Comparison of ENCODE assay signal across 8 cellular contexts in genomic region chr3:4980229-4981159, GRCh38. TPM values are rescaled to one million over a fixed set of nuclear protein-coding genes. Genes with fewer than 3 reads are reported as not detected.
A peak's percentile ranks its signal among the peaks of the same experiment; 100 is the strongest.
DNase-seq lines count a peak whose midpoint lies in the region; ATAC-seq and TF ChIP-seq lines count a peak whose summit lies in the region.

No MANE protein-coding gene starts in this region.

- intact Hi-C loops in left colon (cut with DNase I, micrococcal nuclease) = no loop called here

- TF ChIP-seq CTCF in choroid plexus epithelial cell (conservative IDR thresholded peaks at IDR 0.05; ENCODE audit: low read depth, low read length) = peak; percentile 96

- ATAC-seq in HG02763 (IDR thresholded peaks at IDR 0.05; ENCODE audit: unreplicated experiment) (peak; percentile 11), left colon (peak; percentile 24), GM21737 (IDR thresholded peaks at IDR 0.05; ENCODE audit: unreplicated experiment) (no peak)

- peak overlapping the region; percentile 99 for H3K4me3 ChIP-seq in choroid plexus epithelial cell (ENCODE audit: low read depth, low read length)

- DNase-seq in EH (ENCODE audit: low read depth) (peak; percentile 95), NCI-H510A treated with DMSO at 0.1 percent for 48 hours (lab: John Stamatoyannopoulos, UW) (peak; percentile 76), choroid plexus epithelial cell (ENCODE audit: low read depth) (peak; percentile 94), left colon (peak; percentile 91 to 96)
- peak; percentile 96 for DNase-seq in activated CD4-positive, alpha-beta T cell treated with anti-CD3 and anti-CD28 coated beads for 48 hours
- peak; percentile 77 to 88 (median 83) for DNase-seq in stimulated activated CD4-positive, alpha-beta T cell treated with anti-CD3 and anti-CD28 coated beads, Interleukin-1b, Interleukin-23, amount 100 ng/mL, for 24 hours (ENCODE audit: low read depth in 4 of 4, low spot score in 1 of 4)

RNA-seq across cellular contexts. Expression of gene BHLHE40, which starts 1.3 kb away (rescaled TPM):
- total RNA-seq in left colon = 10 to 100 TPM; 40.8 to 74.0 TPM
